Comparison of ENCODE assay signal across 15 cellular contexts in the genomic region with DNA sequence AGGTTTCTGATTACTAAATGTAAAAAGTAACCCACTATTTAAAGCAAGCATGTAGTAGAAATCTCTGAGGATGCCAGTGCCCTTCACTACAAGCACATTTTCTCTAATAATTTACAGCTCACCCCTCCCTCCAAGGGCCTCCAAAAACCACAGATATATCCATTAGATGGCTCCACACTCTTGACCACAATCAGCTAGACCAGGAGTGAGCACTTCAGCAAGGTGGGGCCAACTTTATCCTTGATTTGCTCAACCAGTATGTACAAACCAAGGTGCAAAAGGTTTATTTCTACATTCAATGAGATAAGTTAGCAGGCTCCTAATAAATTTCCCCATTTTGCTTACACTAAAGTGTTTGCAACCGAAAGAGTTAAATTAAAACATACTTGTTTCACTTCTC.
"Had no signal": no experiment of that assay in that cellular context is flagged by ENCODE, and none has a peak within 500 bp of the region (broad histone marks: within the 10 kb centered on the region; RNA-seq: fewer than 3 reads in every experiment).

No MANE protein-coding gene starts in this region.

- H3K27me3 Mint-ChIP-seq: activated naive CD4-positive, alpha-beta T cell treated with anti-CD3 and anti-CD28 coated beads, Interleukin-2, amount 10 ng/mL, durations not matched to agents 7 days and 5 days; activated naive CD8-positive, alpha-beta T cell treated with anti-CD3 and anti-CD28 coated beads, Interleukin-2, amount 50 U/mL, for 24 hours had no signal

- H3K27ac Mint-ChIP-seq: activated naive CD4-positive, alpha-beta T cell treated with anti-CD3 and anti-CD28 coated beads, Interleukin-2, amount 10 ng/mL, durations not matched to agents 7 days and 5 days; activated naive CD8-positive, alpha-beta T cell treated with anti-CD3 and anti-CD28 coated beads, Interleukin-2, amount 50 U/mL, for 24 hours; nephron progenitor cell had no signal

- H3K9me3 Mint-ChIP-seq: activated naive CD4-positive, alpha-beta T cell treated with anti-CD3 and anti-CD28 coated beads, Interleukin-2, amount 10 ng/mL, durations not matched to agents 7 days and 5 days; activated naive CD8-positive, alpha-beta T cell treated with anti-CD3 and anti-CD28 coated beads, Interleukin-2, amount 50 U/mL, for 24 hours; activated T-cell treated with anti-CD3 and anti-CD28 coated beads, Interleukin-2, amount 50 U/mL, for 4 hours had no signal

- DNase-seq: activated CD4-positive, alpha-beta T cell treated with anti-CD3 and anti-CD28 coated beads, Interleukin-2, amount 50 U/mL, for 1 hour; activated CD8-positive, alpha-beta memory T cell treated with anti-CD3 and anti-CD28 coated beads, Interleukin-2, amount 50 U/mL, for 4 hours; activated naive CD4-positive, alpha-beta T cell treated with anti-CD3 and anti-CD28 coated beads, Interleukin-2, amount 10 ng/mL, durations not matched to agents 7 days and 5 days; activated naive CD8-positive, alpha-beta T cell treated with anti-CD3 and anti-CD28 coated beads, Interleukin-2, amount 50 U/mL, for 24 hours; activated T-cell treated with anti-CD3 and anti-CD28 coated beads, Interleukin-2, amount 50 U/mL, for 4 hours; aorta; brain microvascular endothelial cell; heart left ventricle; kidney; left ventricle myocardium superior; nephron progenitor cell; stimulated activated CD4-positive, alpha-beta T cell treated with anti-CD3 and anti-CD28 coated beads, Interleukin-12 subunit alpha, Interleukin-12 subunit beta, amount 100 ng/mL, for 4 hours; stimulated activated CD4-positive, alpha-beta T cell treated with anti-CD3 and anti-CD28 coated beads, Interleukin-1b, Interleukin-23, amount 100 ng/mL, for 48 hours; stimulated activated CD8-positive, alpha-beta memory T cell treated with anti-CD3 and anti-CD28 coated beads, Interleukin-4, amount 100 ng/mL, for 48 hours; stimulated activated naive CD4-positive, alpha-beta T cell had no signal

- H3K4me1 Mint-ChIP-seq: activated naive CD4-positive, alpha-beta T cell treated with anti-CD3 and anti-CD28 coated beads, Interleukin-2, amount 10 ng/mL, durations not matched to agents 7 days and 5 days had no signal

- ATAC-seq: activated naive CD8-positive, alpha-beta T cell treated with anti-CD3 and anti-CD28 coated beads, Interleukin-2, amount 50 U/mL, for 24 hours; activated T-cell treated with anti-CD3 and anti-CD28 coated beads, Interleukin-2, amount 50 U/mL, for 4 hours; heart left ventricle; left ventricle myocardium superior had no signal

- H3K4me3 Mint-ChIP-seq: activated naive CD4-positive, alpha-beta T cell treated with anti-CD3 and anti-CD28 coated beads, Interleukin-2, amount 10 ng/mL, durations not matched to agents 7 days and 5 days; activated naive CD8-positive, alpha-beta T cell treated with anti-CD3 and anti-CD28 coated beads, Interleukin-2, amount 50 U/mL, for 24 hours; activated T-cell treated with anti-CD3 and anti-CD28 coated beads, Interleukin-2, amount 50 U/mL, for 4 hours; nephron progenitor cell had no signal
